20 cellular contexts compared by ENCODE assay signal in genomic region chr3:103947062-103947461, GRCh38.
A peak's percentile ranks its signal among the peaks of the same experiment; 100 is the strongest.
DNase-seq lines count a peak whose midpoint lies in the region; ATAC-seq and TF ChIP-seq lines count a peak whose summit lies in the region.
"Had no signal": no experiment of that assay in that cellular context is flagged by ENCODE, and none has a peak within 500 bp of the region (broad histone marks: within the 10 kb centered on the region; RNA-seq: fewer than 3 reads in every experiment).

No MANE protein-coding gene starts in this region.

- H3K79me2 ChIP-seq in HCT116 (ENCODE audit: insufficient read depth, low read length) = no peaks in the 10 kb centered on the region
- H3K79me2 ChIP-seq in hepatocyte = no peaks in the 10 kb centered on the region

- peaks cover 17% of the 10 kb centered on the region for H3K4me1 Mint-ChIP-seq in Caco-2 (ENCODE audit: low read depth, unreplicated experiment)
- H3K4me1 Mint-ChIP-seq: CD14-positive monocyte; CD8-positive, alpha-beta memory T cell; H9 had no signal

- H4K20me1 ChIP-seq in HCT116 (ENCODE audit: insufficient read depth) (no peaks in the 10 kb centered on the region), hepatocyte (ENCODE audit: insufficient read depth, poor library complexity, severe bottlenecking) (no peaks in the 10 kb centered on the region)
- H4K20me1 ChIP-seq: BLaER1 treated with 17β-estradiol and CSF1 and Interleukin-3, amounts not matched to agents 10 nM and 100 nM had no signal

- no peaks in the 10 kb centered on the region for H3K27me3 ChIP-seq in Caco-2 (replicated peaks; ENCODE audit: control insufficient read depth, insufficient read depth, low read length)
- no peaks in the 10 kb centered on the region for H3K27me3 ChIP-seq in HCT116 (ENCODE audit: insufficient read depth, low read length)
- no peaks in the 10 kb centered on the region for H3K27me3 ChIP-seq in hepatocyte
- H3K27me3 ChIP-seq: BE2C; BLaER1 treated with 17β-estradiol and CSF1 and Interleukin-3, amounts not matched to agents 10 nM and 100 nM had no signal

- POLR2A ChIA-PET in Caco-2 (lab: Charles Lee) = no interaction called here
- POLR2A ChIA-PET in HCT116 (lab: Charles Lee) = no interaction called here

- 38% methylated on average over 2 of the region's 2 CpGs for WGBS in hepatocyte (ENCODE audit: low lambda C conversion rate, missing lambda C conversion rate)

- H3K4me2 ChIP-seq in HCT116 (ENCODE audit: low read length) (no peak overlapping the region), hepatocyte (no peak overlapping the region)
- H3K4me2 ChIP-seq: A549; BLaER1 treated with 17β-estradiol and CSF1 and Interleukin-3, amounts not matched to agents 10 nM and 100 nM had no signal

- H2AFZ ChIP-seq in HCT116 (ENCODE audit: low read depth, low read length, poor library complexity, severe bottlenecking) (peak overlapping the region; percentile 39), hepatocyte (no peak overlapping the region)

- H3K27me3 Mint-ChIP-seq in Caco-2 (ENCODE audit: insufficient read depth, unreplicated experiment) = no peaks in the 10 kb centered on the region
- H3K27me3 Mint-ChIP-seq: CD4-positive, alpha-beta T cell; CD8-positive, alpha-beta memory T cell had no signal

- H3K4me3 Mint-ChIP-seq in Caco-2 (ENCODE audit: unreplicated experiment) = peak overlapping the region; percentile 66
- H3K4me3 Mint-ChIP-seq: CD14-positive monocyte; CD4-positive, alpha-beta T cell; CD8-positive, alpha-beta memory T cell; H9; HFFc6 had no signal

- no peak for TF ChIP-seq POLR2A in HCT116 (IDR thresholded peaks at IDR 0.05; ENCODE audit: borderline replicate concordance, extremely low read depth, insufficient read depth, insufficient read length)

- H3K9me3 Mint-ChIP-seq in Caco-2 (ENCODE audit: unreplicated experiment) = no peaks in the 10 kb centered on the region
- H3K9me3 Mint-ChIP-seq: CD4-positive, alpha-beta T cell; H9 had no signal

- no peak for ATAC-seq in HCT116
- no peak for ATAC-seq in activated CD4-positive, CD25-positive, alpha-beta regulatory T cell treated with anti-CD3 and anti-CD28 coated beads, Interleukin-2, amount 50 U/mL, for 24 hours
- ATAC-seq: A549 had no signal

- peaks cover 6% of the 10 kb centered on the region for H3K36me3 Mint-ChIP-seq in Caco-2 (ENCODE audit: insufficient read depth, unreplicated experiment)
- H3K36me3 Mint-ChIP-seq: CD14-positive monocyte; CD8-positive, alpha-beta memory T cell had no signal

- H3K36me3 ChIP-seq in Caco-2 (ENCODE audit: control insufficient read depth, insufficient read depth, low read length) = no peaks in the 10 kb centered on the region
- H3K36me3 ChIP-seq in HCT116 (ENCODE audit: control insufficient read depth in 1 of 2, insufficient read depth in 2 of 2, low read length in 2 of 2) = no peaks in the 10 kb centered on the region
- H3K36me3 ChIP-seq in hepatocyte (replicated peaks; ENCODE audit: insufficient read depth, low read depth) = no peaks in the 10 kb centered on the region
- H3K36me3 ChIP-seq: BE2C; BLaER1 treated with 17β-estradiol and CSF1 and Interleukin-3, amounts not matched to agents 10 nM and 100 nM had no signal

- H3K9me2 ChIP-seq in HCT116 (ENCODE audit: insufficient read depth) = no peaks in the 10 kb centered on the region
- H3K9me2 ChIP-seq in hepatocyte (replicated peaks; ENCODE audit: insufficient read depth) = no peaks in the 10 kb centered on the region

- TF ChIP-seq CTCF in Caco-2 (IDR thresholded peaks at IDR 0.05; ENCODE audit: insufficient read depth in 1 of 2, low read depth in 1 of 2, low read length in 1 of 2, severe bottlenecking in 1 of 2, unreplicated experiment in 1 of 2) = no peak
- TF ChIP-seq CTCF in HCT116 (IDR thresholded peaks at IDR 0.05 in 2 of 3, conservative IDR thresholded peaks at IDR 0.05 in 1 of 3; ENCODE audit: borderline replicate concordance in 1 of 3, insufficient read depth in 1 of 3, low read depth in 2 of 3, low read length in 2 of 3) = no peak
- TF ChIP-seq CTCF in hepatocyte (IDR thresholded peaks at IDR 0.05; ENCODE audit: poor library complexity) = no peak

- H3K27ac ChIP-seq in HCT116 (ENCODE audit: low read depth, low read length) (no peak overlapping the region), hepatocyte (no peak overlapping the region)
- H3K27ac ChIP-seq: A549; BLaER1 treated with 17β-estradiol and CSF1 and Interleukin-3, amounts not matched to agents 10 nM and 100 nM had no signal

- BruUV-seq in Caco-2 (replicated peaks; lab: Mats Ljungman, UMichigan) (no TSS peak), HCT116 (replicated peaks; lab: Mats Ljungman, UMichigan) (no TSS peak)

- DNase-seq in Caco-2 = peak; percentile 40 to 49
- DNase-seq in HCT116 (ENCODE audit: low read depth, low spot score) = no peak
- peak; percentile 6 for DNase-seq in hepatocyte (ENCODE audit: low spot score)
- DNase-seq in activated CD4-positive, alpha-beta T cell treated with anti-CD3 and anti-CD28 coated beads for 4 hours = no peak
- DNase-seq in COLO668 (lab: John Stamatoyannopoulos, UW; ENCODE audit: unreplicated experiment) = no peak
- DNase-seq: 8988T; ACHN; AML-193; BE2C; CD4-positive, alpha-beta T cell; CD8-positive, alpha-beta memory T cell; COR-L47; DMS153; DND-41; H9; HFFc6 had no signal

- peaks cover 16% of the 10 kb centered on the region for H3K4me1 ChIP-seq in Caco-2
- H3K4me1 ChIP-seq in HCT116 (ENCODE audit: control insufficient read depth in 1 of 2, insufficient read depth in 2 of 2, low read length in 2 of 2) = no peaks in the 10 kb centered on the region
- no peaks in the 10 kb centered on the region for H3K4me1 ChIP-seq in hepatocyte (ENCODE audit: insufficient read depth)
- H3K4me1 ChIP-seq: A549; BE2C; BLaER1 treated with 17β-estradiol and CSF1 and Interleukin-3, amounts not matched to agents 10 nM and 100 nM had no signal

- H3K9me3 ChIP-seq in Caco-2 (no peaks in the 10 kb centered on the region), HCT116 (ENCODE audit: control insufficient read depth in 1 of 2, insufficient read depth in 1 of 2, low read depth in 1 of 2, low read length in 2 of 2) (no peaks in the 10 kb centered on the region), hepatocyte (ENCODE audit: low read depth) (no peaks in the 10 kb centered on the region)
- H3K9me3 ChIP-seq: A549; BE2C; BLaER1 treated with 17β-estradiol and CSF1 and Interleukin-3, amounts not matched to agents 10 nM and 100 nM had no signal

- intact Hi-C loops in Caco-2 (cut with micrococcal nuclease; ENCODE audit: unreplicated experiment) (loop anchor here (1.0 to 2.0 kb wide), 3 partner anchors 15 to 144 kb away; no protein-coding TSS in a partner anchor), HCT116 (cut with micrococcal nuclease) (no loop called here)

- no peak for TF ChIP-seq RAD21 in HCT116 (IDR thresholded peaks at IDR 0.05; ENCODE audit: low read depth)

- H3K9ac ChIP-seq in HCT116 (ENCODE audit: low read length) = no peak overlapping the region
- H3K9ac ChIP-seq: BLaER1 treated with 17β-estradiol and CSF1 and Interleukin-3, amounts not matched to agents 10 nM and 100 nM had no signal

- RAD21 ChIA-PET in HCT116 (lab: Charles Lee; ENCODE audit: low non-redundant PET in 1 of 2, low total read pairs in 2 of 2, uncharacterized antibody in 2 of 2, unreplicated experiment in 2 of 2) = no interaction called here

- CTCF ChIA-PET in Caco-2 (lab: Charles Lee) (no interaction called here), HCT116 (lab: Charles Lee) (no interaction called here)

- peak overlapping the region; percentile 88 for H3K27ac Mint-ChIP-seq in Caco-2 (ENCODE audit: unreplicated experiment)
- H3K27ac Mint-ChIP-seq: CD14-positive monocyte; CD4-positive, alpha-beta T cell; CD8-positive, alpha-beta memory T cell; H9; HFFc6 had no signal

- H3K4me3 ChIP-seq in Caco-2 (ENCODE audit: low read depth, low read length) = no peak overlapping the region
- no peak overlapping the region for H3K4me3 ChIP-seq in HCT116 (replicated peaks in 1 of 2; ENCODE audit: low read depth in 1 of 2, low read length in 2 of 2)
- H3K4me3 ChIP-seq in hepatocyte = no peak overlapping the region
- H3K4me3 ChIP-seq: A549; BLaER1 treated with 17β-estradiol and CSF1 and Interleukin-3, amounts not matched to agents 10 nM and 100 nM had no signal

TF ChIP-seq in HCT116, 20 proteins besides CTCF, POLR2A, EP300 and RAD21:
- TF ChIP-seq ELF1 (IDR thresholded peaks at IDR 0.05; ENCODE audit: borderline replicate concordance, low read depth) = no peak
- no peak for TF ChIP-seq SIN3A (IDR thresholded peaks at IDR 0.05; ENCODE audit: low read depth)
- no peak for TF ChIP-seq MAX (IDR thresholded peaks at IDR 0.05)
- no peak for TF ChIP-seq ATF3 (IDR thresholded peaks at IDR 0.05)
- TF ChIP-seq SP1 (IDR thresholded peaks at IDR 0.05; ENCODE audit: low read depth) = no peak
- no peak for TF ChIP-seq EZH2phosphoT487 (IDR thresholded peaks at IDR 0.05; ENCODE audit: borderline replicate concordance)
- TF ChIP-seq FOSL1 (IDR thresholded peaks at IDR 0.05; ENCODE audit: low read depth) = no peak
- no peak for TF ChIP-seq EZH2 (IDR thresholded peaks at IDR 0.05)

Comparison
In these comparisons a context has a peak if more than half of its experiments do, and no peak if none do; other contexts are left out.
1. DNase-seq: peak in Caco-2 (2 of 2) and hepatocyte (single experiment); none in HCT116 (single experiment), activated CD4-positive, alpha-beta T cell treated with anti-CD3 and anti-CD28 coated beads for 4 hours (0 of 2) and COLO668 (single experiment).